ENCODE assay signal across 1 cellular context in the genomic region with DNA sequence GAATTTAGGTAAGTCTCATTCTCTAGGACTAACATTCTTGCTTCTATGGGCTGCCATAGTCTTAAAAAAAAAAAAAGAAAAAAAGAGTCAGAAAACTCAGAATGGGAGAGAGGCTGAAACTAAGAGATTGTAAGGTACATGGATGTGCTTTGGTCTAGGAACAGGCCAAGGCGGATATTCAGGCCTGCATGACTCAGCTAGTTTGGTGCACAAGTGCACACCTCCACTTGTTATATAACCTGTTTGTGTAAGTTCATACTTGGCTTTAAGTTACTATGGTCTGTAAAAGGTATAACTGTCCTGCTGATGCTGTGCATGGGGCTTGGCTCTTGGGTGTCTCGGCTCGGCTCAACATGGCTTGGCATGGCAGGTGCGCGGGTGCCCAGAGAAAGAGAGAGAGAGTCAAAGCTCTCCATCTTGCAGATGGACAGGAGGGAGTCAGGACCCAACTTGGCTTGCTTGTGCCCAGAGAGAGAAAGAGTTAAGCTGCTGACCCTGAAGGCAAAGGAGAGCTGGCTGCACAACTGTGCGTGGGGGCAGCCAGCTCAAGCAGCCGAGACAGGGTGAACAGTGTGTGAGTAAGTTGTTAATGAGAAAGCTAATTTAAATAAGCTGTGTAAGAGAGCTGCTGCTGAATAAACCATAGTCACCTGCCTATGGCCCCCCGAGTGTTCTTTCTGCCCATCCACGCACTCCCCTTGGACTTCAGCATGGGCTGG.
A peak's percentile ranks its signal among the peaks of the same experiment; 100 is the strongest.
TF ChIP-seq lines count a peak whose summit lies in the region.

No MANE protein-coding gene starts in this region.

TF ChIP-seq in HepG2, 621 proteins besides CTCF, POLR2A, EP300 and RAD21 (continues in another document):
- TF ChIP-seq ZNF251 (CRISPR knock-in tag; IDR thresholded peaks at IDR 0.05) (no peak), GTF2F1 (IDR thresholded peaks at IDR 0.05; ENCODE audit: low read length) (no peak), MAFK (conservative IDR thresholded peaks at IDR 0.05 in 1 of 2, IDR thresholded peaks at IDR 0.05 in 1 of 2; ENCODE audit: low read length in 2 of 2) (peak; percentile 42 to 49), NFE2 (CRISPR knock-in tag; IDR thresholded peaks at IDR 0.05) (peak; percentile 72; the same call in 1 of the 2 replicates), HIVEP1 (CRISPR knock-in tag; IDR thresholded peaks at IDR 0.05) (no peak), CCAR2 (optimal IDR thresholded peaks at IDR 0.05; ENCODE audit: low read depth, low read length) (no peak), FOSL2 (CRISPR knock-in tag; IDR thresholded peaks at IDR 0.05) (peak; percentile 52), DMAP1 (CRISPR knock-in tag; IDR thresholded peaks at IDR 0.05) (no peak), ZFY (CRISPR knock-in tag; IDR thresholded peaks at IDR 0.05) (peak; percentile 37; the same call in 1 of the 2 replicates), SIX1 (CRISPR knock-in tag; IDR thresholded peaks at IDR 0.05; ENCODE audit: borderline replicate concordance) (no peak), MAFF (IDR thresholded peaks at IDR 0.05; ENCODE audit: low read depth, low read length) (peak; percentile 26; the same call in 1 of the 2 replicates), HOXA5 (CRISPR knock-in tag; IDR thresholded peaks at IDR 0.05) (no peak), HNRNPK (IDR thresholded peaks at IDR 0.05; ENCODE audit: low read depth, low read length, poor library complexity, severe bottlenecking) (no peak), IRF2 (CRISPR knock-in tag; IDR thresholded peaks at IDR 0.05) (no peak), TAF15 (IDR thresholded peaks at IDR 0.05; ENCODE audit: low read depth, low read length, poor library complexity, severe bottlenecking) (no peak), TEAD3 (CRISPR knock-in tag; optimal IDR thresholded peaks at IDR 0.05; ENCODE audit: borderline replicate concordance) (no peak), MYC (CRISPR knock-in tag; IDR thresholded peaks at IDR 0.05; ENCODE audit: borderline replicate concordance) (no peak), JARID2 (CRISPR knock-in tag; IDR thresholded peaks at IDR 0.05; ENCODE audit: insufficient replicate concordance) (no peak), ZSCAN25 (CRISPR knock-in tag; IDR thresholded peaks at IDR 0.05) (no peak), CENPX (CRISPR knock-in tag; IDR thresholded peaks at IDR 0.05) (no peak), TCF12 (IDR thresholded peaks at IDR 0.05) (no peak), TCF12 (CRISPR knock-in tag; IDR thresholded peaks at IDR 0.05) (no peak), MAFG (CRISPR knock-in tag; IDR thresholded peaks at IDR 0.05) (peak; percentile 31; the same call in 1 of the 2 replicates), THYN1 (CRISPR knock-in tag; IDR thresholded peaks at IDR 0.05; ENCODE audit: borderline replicate concordance, low read depth) (no peak), PRPF4 (IDR thresholded peaks at IDR 0.05; ENCODE audit: low read depth, low read length, poor library complexity, severe bottlenecking) (no peak), SOX13 (IDR thresholded peaks at IDR 0.05) (no peak), SOX13 (CRISPR knock-in tag; conservative IDR thresholded peaks at IDR 0.05 in 1 of 2, IDR thresholded peaks at IDR 0.05 in 1 of 2) (no peak), ZBTB38 (CRISPR knock-in tag; IDR thresholded peaks at IDR 0.05) (0 out of 2 replicates have a peak, but pooled peaks have one; percentile 35), PTBP1 (IDR thresholded peaks at IDR 0.05; ENCODE audit: low read depth, low read length, poor library complexity, severe bottlenecking) (no peak), NBN (conservative IDR thresholded peaks at IDR 0.05) (no peak), ZNF773 (CRISPR knock-in tag; IDR thresholded peaks at IDR 0.05; ENCODE audit: borderline replicate concordance) (no peak), ZFP41 (CRISPR knock-in tag; IDR thresholded peaks at IDR 0.05; ENCODE audit: borderline replicate concordance) (no peak), ZNF235 (CRISPR knock-in tag; IDR thresholded peaks at IDR 0.05; ENCODE audit: borderline replicate concordance) (no peak), ZEB1 (IDR thresholded peaks at IDR 0.05; ENCODE audit: insufficient replicate concordance, low read depth) (no peak), ZNF264 (CRISPR knock-in tag; IDR thresholded peaks at IDR 0.05) (no peak), RFX5 (IDR thresholded peaks at IDR 0.05; ENCODE audit: low read depth, low read length) (no peak), ZNF282 (IDR thresholded peaks at IDR 0.05; ENCODE audit: partially characterized antibody) (no peak), KDM6A (CRISPR knock-in tag; IDR thresholded peaks at IDR 0.05; ENCODE audit: low read depth) (no peak), JUNB (CRISPR knock-in tag; IDR thresholded peaks at IDR 0.05; ENCODE audit: borderline replicate concordance) (no peak), RARG (CRISPR knock-in tag; IDR thresholded peaks at IDR 0.05; ENCODE audit: low read depth) (no peak), ISX (CRISPR knock-in tag; conservative IDR thresholded peaks at IDR 0.05) (no peak), NFE2L2 (IDR thresholded peaks at IDR 0.05; ENCODE audit: low read length) (peak; percentile 91), NAIF1 (CRISPR knock-in tag; IDR thresholded peaks at IDR 0.05; ENCODE audit: borderline replicate concordance) (no peak), SALL1 (CRISPR knock-in tag; IDR thresholded peaks at IDR 0.05) (no peak), PLRG1 (conservative IDR thresholded peaks at IDR 0.05) (no peak), ZFX (CRISPR knock-in tag; IDR thresholded peaks at IDR 0.05; ENCODE audit: low read depth) (peak; percentile 32; the same call in 1 of the 2 replicates), ZNF652 (CRISPR knock-in tag; IDR thresholded peaks at IDR 0.05; ENCODE audit: borderline replicate concordance, low read depth) (0 out of 2 replicates have a peak, but pooled peaks have one; percentile 9)
- TF ChIP-seq, protein P1, sequence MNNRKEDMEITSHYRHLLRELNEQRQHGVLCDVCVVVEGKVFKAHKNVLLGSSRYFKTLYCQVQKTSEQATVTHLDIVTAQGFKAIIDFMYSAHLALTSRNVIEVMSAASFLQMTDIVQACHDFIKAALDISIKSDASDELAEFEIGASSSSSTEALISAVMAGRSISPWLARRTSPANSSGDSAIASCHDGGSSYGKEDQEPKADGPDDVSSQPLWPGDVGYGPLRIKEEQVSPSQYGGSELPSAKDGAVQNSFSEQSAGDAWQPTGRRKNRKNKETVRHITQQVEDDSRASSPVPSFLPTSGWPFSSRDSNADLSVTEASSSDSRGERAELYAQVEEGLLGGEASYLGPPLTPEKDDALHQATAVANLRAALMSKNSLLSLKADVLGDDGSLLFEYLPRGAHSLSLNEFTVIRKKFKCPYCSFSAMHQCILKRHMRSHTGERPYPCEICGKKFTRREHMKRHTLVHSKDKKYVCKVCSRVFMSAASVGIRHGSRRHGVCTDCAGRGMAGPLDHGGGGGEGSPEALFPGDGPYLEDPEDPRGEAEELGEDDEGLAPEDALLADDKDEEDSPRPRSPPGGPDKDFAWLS (CRISPR knock-in tag; IDR thresholded peaks at IDR 0.05; ENCODE audit: borderline replicate concordance): no peak
- TF ChIP-seq, protein P2, sequence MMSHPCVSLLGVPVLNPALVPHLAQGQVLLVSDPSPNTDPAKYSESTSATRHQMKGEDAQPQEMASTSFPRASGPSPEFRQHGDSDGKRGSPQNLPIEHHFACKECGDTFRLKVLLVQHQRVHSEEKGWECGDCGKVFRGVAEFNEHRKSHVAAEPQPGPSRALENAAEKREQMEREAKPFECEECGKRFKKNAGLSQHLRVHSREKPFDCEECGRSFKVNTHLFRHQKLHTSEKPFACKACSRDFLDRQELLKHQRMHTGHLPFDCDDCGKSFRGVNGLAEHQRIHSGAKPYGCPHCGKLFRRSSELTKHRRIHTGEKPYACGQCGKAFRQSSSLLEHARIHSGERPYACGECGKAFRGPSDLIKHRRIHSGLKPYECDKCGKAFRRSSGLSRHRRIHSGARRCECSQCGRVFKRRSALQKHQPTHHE (CRISPR knock-in tag; IDR thresholded peaks at IDR 0.05; ENCODE audit: borderline replicate concordance): no peak
- TF ChIP-seq, protein P3, sequence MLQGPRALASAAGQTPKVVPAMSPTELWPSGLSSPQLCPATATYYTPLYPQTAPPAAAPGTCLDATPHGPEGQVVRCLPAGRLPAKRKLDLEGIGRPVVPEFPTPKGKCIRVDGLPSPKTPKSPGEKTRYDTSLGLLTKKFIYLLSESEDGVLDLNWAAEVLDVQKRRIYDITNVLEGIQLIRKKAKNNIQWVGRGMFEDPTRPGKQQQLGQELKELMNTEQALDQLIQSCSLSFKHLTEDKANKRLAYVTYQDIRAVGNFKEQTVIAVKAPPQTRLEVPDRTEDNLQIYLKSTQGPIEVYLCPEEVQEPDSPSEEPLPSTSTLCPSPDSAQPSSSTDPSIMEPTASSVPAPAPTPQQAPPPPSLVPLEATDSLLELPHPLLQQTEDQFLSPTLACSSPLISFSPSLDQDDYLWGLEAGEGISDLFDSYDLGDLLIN (CRISPR knock-in tag; IDR thresholded peaks at IDR 0.05; ENCODE audit: borderline replicate concordance): no peak
- TF ChIP-seq, protein P4, sequence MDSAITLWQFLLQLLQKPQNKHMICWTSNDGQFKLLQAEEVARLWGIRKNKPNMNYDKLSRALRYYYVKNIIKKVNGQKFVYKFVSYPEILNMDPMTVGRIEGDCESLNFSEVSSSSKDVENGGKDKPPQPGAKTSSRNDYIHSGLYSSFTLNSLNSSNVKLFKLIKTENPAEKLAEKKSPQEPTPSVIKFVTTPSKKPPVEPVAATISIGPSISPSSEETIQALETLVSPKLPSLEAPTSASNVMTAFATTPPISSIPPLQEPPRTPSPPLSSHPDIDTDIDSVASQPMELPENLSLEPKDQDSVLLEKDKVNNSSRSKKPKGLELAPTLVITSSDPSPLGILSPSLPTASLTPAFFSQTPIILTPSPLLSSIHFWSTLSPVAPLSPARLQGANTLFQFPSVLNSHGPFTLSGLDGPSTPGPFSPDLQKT (CRISPR knock-in tag; IDR thresholded peaks at IDR 0.05; ENCODE audit: borderline replicate concordance): no peak
- TF ChIP-seq, protein P5, sequence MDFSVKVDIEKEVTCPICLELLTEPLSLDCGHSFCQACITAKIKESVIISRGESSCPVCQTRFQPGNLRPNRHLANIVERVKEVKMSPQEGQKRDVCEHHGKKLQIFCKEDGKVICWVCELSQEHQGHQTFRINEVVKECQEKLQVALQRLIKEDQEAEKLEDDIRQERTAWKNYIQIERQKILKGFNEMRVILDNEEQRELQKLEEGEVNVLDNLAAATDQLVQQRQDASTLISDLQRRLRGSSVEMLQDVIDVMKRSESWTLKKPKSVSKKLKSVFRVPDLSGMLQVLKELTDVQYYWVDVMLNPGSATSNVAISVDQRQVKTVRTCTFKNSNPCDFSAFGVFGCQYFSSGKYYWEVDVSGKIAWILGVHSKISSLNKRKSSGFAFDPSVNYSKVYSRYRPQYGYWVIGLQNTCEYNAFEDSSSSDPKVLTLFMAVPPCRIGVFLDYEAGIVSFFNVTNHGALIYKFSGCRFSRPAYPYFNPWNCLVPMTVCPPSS (IDR thresholded peaks at IDR 0.05): no peak
- TF ChIP-seq, protein P6, sequence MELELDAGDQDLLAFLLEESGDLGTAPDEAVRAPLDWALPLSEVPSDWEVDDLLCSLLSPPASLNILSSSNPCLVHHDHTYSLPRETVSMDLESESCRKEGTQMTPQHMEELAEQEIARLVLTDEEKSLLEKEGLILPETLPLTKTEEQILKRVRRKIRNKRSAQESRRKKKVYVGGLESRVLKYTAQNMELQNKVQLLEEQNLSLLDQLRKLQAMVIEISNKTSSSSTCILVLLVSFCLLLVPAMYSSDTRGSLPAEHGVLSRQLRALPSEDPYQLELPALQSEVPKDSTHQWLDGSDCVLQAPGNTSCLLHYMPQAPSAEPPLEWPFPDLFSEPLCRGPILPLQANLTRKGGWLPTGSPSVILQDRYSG (CRISPR knock-in tag; IDR thresholded peaks at IDR 0.05): no peak
- TF ChIP-seq, protein P7, sequence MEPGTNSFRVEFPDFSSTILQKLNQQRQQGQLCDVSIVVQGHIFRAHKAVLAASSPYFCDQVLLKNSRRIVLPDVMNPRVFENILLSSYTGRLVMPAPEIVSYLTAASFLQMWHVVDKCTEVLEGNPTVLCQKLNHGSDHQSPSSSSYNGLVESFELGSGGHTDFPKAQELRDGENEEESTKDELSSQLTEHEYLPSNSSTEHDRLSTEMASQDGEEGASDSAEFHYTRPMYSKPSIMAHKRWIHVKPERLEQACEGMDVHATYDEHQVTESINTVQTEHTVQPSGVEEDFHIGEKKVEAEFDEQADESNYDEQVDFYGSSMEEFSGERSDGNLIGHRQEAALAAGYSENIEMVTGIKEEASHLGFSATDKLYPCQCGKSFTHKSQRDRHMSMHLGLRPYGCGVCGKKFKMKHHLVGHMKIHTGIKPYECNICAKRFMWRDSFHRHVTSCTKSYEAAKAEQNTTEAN (CRISPR knock-in tag; conservative IDR thresholded peaks at IDR 0.05): 0 out of 2 replicates have a peak, but pooled peaks have one; percentile 59
- TF ChIP-seq, protein P8, sequence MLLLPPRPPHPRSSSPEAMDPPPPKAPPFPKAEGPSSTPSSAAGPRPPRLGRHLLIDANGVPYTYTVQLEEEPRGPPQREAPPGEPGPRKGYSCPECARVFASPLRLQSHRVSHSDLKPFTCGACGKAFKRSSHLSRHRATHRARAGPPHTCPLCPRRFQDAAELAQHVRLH (CRISPR knock-in tag; IDR thresholded peaks at IDR 0.05; ENCODE audit: borderline replicate concordance, low read depth): no peak
- TF ChIP-seq, protein P9, sequence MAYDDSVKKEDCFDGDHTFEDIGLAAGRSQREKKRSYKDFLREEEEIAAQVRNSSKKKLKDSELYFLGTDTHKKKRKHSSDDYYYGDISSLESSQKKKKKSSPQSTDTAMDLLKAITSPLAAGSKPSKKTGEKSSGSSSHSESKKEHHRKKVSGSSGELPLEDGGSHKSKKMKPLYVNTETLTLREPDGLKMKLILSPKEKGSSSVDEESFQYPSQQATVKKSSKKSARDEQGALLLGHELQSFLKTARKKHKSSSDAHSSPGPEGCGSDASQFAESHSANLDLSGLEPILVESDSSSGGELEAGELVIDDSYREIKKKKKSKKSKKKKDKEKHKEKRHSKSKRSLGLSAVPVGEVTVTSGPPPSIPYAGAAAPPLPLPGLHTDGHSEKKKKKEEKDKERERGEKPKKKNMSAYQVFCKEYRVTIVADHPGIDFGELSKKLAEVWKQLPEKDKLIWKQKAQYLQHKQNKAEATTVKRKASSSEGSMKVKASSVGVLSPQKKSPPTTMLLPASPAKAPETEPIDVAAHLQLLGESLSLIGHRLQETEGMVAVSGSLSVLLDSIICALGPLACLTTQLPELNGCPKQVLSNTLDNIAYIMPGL (CRISPR knock-in tag; IDR thresholded peaks at IDR 0.05; ENCODE audit: borderline replicate concordance in 1 of 2, low read depth in 1 of 2): no peak
- TF ChIP-seq, protein P10, sequence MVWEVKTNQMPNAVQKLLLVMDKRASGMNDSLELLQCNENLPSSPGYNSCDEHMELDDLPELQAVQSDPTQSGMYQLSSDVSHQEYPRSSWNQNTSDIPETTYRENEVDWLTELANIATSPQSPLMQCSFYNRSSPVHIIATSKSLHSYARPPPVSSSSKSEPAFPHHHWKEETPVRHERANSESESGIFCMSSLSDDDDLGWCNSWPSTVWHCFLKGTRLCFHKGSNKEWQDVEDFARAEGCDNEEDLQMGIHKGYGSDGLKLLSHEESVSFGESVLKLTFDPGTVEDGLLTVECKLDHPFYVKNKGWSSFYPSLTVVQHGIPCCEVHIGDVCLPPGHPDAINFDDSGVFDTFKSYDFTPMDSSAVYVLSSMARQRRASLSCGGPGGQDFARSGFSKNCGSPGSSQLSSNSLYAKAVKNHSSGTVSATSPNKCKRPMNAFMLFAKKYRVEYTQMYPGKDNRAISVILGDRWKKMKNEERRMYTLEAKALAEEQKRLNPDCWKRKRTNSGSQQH (CRISPR knock-in tag; IDR thresholded peaks at IDR 0.05; ENCODE audit: low read depth): no peak
